In genomic region chr7:149194799-149195179, GRCh38 we compare ENCODE assay signal across 8 cellular contexts. TPM values are rescaled to one million over a fixed set of nuclear protein-coding genes. Genes with fewer than 3 reads are reported as not detected.
DNase-seq lines count a peak whose midpoint lies in the region; ATAC-seq and TF ChIP-seq lines count a peak whose summit lies in the region.

No MANE protein-coding gene starts in this region.

- no peaks in the 10 kb centered on the region for H3K27me3 ChIP-seq in right atrium auricular region

- TF ChIP-seq CTCF in right atrium auricular region (IDR thresholded peaks at IDR 0.05) (no peak), brain (conservative IDR thresholded peaks at IDR 0.05) (no peak)

- H3K27ac Mint-ChIP-seq in brain, result peak overlapping the region in 4 of 5 experiments; percentile 75 to 90 (median 84)

- H3K9me3 Mint-ChIP-seq in brain, result peaks cover 0 to 7% (median 0%) of the 10 kb centered on the region in 5 experiments

- H3K27me3 Mint-ChIP-seq in brain, result peaks cover 8% of the 10 kb centered on the region

- peak overlapping the region; percentile 81 to 91 for H3K4me3 ChIP-seq in right atrium auricular region
- H3K4me3 ChIP-seq in mesodermal cell (ENCODE audit: extremely low read depth, insufficient read depth, low read length, poor library complexity, severe bottlenecking), result peak overlapping the region; percentile 70

- intact Hi-C loops in cardiac septum (cut with DNase I), result loop anchor here (5.0 kb wide), 1 partner anchor 47 kb away; the partner anchor contains the start of gene ZNF398

- peaks cover 30% of the 10 kb centered on the region for H3K4me1 Mint-ChIP-seq in brain

- H3K4me1 ChIP-seq in right atrium auricular region, result peaks cover 0 to 27% of the 10 kb centered on the region in 2 donors
- H3K4me1 ChIP-seq in mesodermal cell (ENCODE audit: control insufficient read depth, insufficient read depth, low read length, poor library complexity, severe bottlenecking), result peaks cover 8% of the 10 kb centered on the region

- no peaks in the 10 kb centered on the region for H3K9me3 ChIP-seq in right atrium auricular region
- no peaks in the 10 kb centered on the region for H3K9me3 ChIP-seq in mesodermal cell (ENCODE audit: control insufficient read depth, low read length)

- ATAC-seq in HG03175 (IDR thresholded peaks at IDR 0.05; ENCODE audit: unreplicated experiment) (no peak), GM21423 (IDR thresholded peaks at IDR 0.05; ENCODE audit: unreplicated experiment) (no peak)

- peaks cover 29% of the 10 kb centered on the region for H3K36me3 Mint-ChIP-seq in brain

- DNase-seq in right atrium auricular region (ENCODE audit: low spot score), result no peak
- no peak for DNase-seq in cardiac septum (ENCODE audit: low spot score)
- DNase-seq in stimulated activated CD4-positive, alpha-beta T cell treated with anti-CD3 and anti-CD28 coated beads, Interleukin-4, amount 100 ng/mL, for 1 hour, result no peak
- DNase-seq in stimulated activated naive CD4-positive, alpha-beta T cell (lab: John Stamatoyannopoulos, UW), result no peak

- WGBS in mesodermal cell (ENCODE audit: insufficient coverage in 2 of 2), 2 experiments, result 93 to 97% methylated on average over 3 to 4 of the region's 4 CpGs

- peak overlapping the region; percentile 79 to 91 (median 83) for H3K4me3 Mint-ChIP-seq in brain

- H3K36me3 ChIP-seq in right atrium auricular region (peaks cover 16% of the 10 kb centered on the region), mesodermal cell (ENCODE audit: control insufficient read depth, insufficient read depth, low read length) (peaks cover 24% of the 10 kb centered on the region)

- H3K27ac ChIP-seq in right atrium auricular region (peak overlapping the region; percentile 92 to 94), mesodermal cell (ENCODE audit: low read depth, low read length, severe bottlenecking) (peak overlapping the region; percentile 80)

RNA-seq across cellular contexts. Expression of gene ZNF282, which starts 0.6 kb away (rescaled TPM):
- total RNA-seq in right atrium auricular region (10 to 100 TPM; 10.7 to 12.1 TPM), cardiac septum (12.6 TPM)
- polyA plus RNA-seq in brain (ENCODE audit: insufficient read depth, low read depth, low replicate concordance), result 22.1 TPM
- 23.1 TPM for polyA plus RNA-seq in mesodermal cell (2013, experiment 1 of 2)
- 19.1 TPM for polyA plus RNA-seq in mesodermal cell (2013, experiment 2 of 2)

RNA-seq across cellular contexts. Expression of gene ZNF212, which starts 44.7 kb away (rescaled TPM):
- total RNA-seq in right atrium auricular region (1 to 10 TPM; 2.5 to 3.0 TPM), cardiac septum (5.4 TPM)
- 14.7 TPM for polyA plus RNA-seq in brain (ENCODE audit: insufficient read depth, low read depth, low replicate concordance)
- 9.9 TPM for polyA plus RNA-seq in mesodermal cell (2013, experiment 1 of 2)
- polyA plus RNA-seq in mesodermal cell (2013, experiment 2 of 2), result 7.2 TPM

RNA-seq across cellular contexts. Expression of gene ZNF398, which starts 47.5 kb away (rescaled TPM):
- 10 to 100 TPM in 1 of 2 donors, 1 to 10 TPM in 1; 8.2 to 16.2 TPM for total RNA-seq in right atrium auricular region
- total RNA-seq in cardiac septum, result 7.4 TPM
- polyA plus RNA-seq in brain (ENCODE audit: insufficient read depth, low read depth, low replicate concordance), result 7.5 TPM
- 9.5 TPM for polyA plus RNA-seq in mesodermal cell (2013, experiment 1 of 2)
- 7.9 TPM for polyA plus RNA-seq in mesodermal cell (2013, experiment 2 of 2)
